ENCODE assay signal across 1 cellular context in genomic region chr18:58047556-58047882, GRCh38.
TF ChIP-seq lines count a peak whose summit lies in the region.

No MANE protein-coding gene starts in this region.

TF ChIP-seq in GM23338, 12 proteins besides CTCF, POLR2A, EP300 and RAD21:
- TF ChIP-seq CREB1 (CRISPR knock-in tag; IDR thresholded peaks at IDR 0.05; ENCODE audit: low read depth) (no peak), POLR2AphosphoS5 (IDR thresholded peaks at IDR 0.05; ENCODE audit: low read depth) (no peak), JUNB (IDR thresholded peaks at IDR 0.05; ENCODE audit: unreplicated experiment) (no peak), NANOG (IDR thresholded peaks at IDR 0.05; ENCODE audit: borderline replicate concordance) (no peak), EZH2phosphoT487 (IDR thresholded peaks at IDR 0.05; ENCODE audit: unreplicated experiment) (no peak), ZNF114 (CRISPR knock-in tag; IDR thresholded peaks at IDR 0.05) (no peak), ZNF462 (CRISPR knock-in tag; IDR thresholded peaks at IDR 0.05) (no peak), EZH2 (IDR thresholded peaks at IDR 0.05; ENCODE audit: low read depth, unreplicated experiment) (no peak), ZNF331 (CRISPR knock-in tag; IDR thresholded peaks at IDR 0.05; ENCODE audit: low read depth) (no peak), STAT1 (IDR thresholded peaks at IDR 0.05; ENCODE audit: unreplicated experiment) (no peak)
- TF ChIP-seq, protein P1, sequence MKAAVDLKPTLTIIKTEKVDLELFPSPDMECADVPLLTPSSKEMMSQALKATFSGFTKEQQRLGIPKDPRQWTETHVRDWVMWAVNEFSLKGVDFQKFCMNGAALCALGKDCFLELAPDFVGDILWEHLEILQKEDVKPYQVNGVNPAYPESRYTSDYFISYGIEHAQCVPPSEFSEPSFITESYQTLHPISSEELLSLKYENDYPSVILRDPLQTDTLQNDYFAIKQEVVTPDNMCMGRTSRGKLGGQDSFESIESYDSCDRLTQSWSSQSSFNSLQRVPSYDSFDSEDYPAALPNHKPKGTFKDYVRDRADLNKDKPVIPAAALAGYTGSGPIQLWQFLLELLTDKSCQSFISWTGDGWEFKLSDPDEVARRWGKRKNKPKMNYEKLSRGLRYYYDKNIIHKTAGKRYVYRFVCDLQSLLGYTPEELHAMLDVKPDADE (IDR thresholded peaks at IDR 0.05): no peak
- TF ChIP-seq, protein P2, sequence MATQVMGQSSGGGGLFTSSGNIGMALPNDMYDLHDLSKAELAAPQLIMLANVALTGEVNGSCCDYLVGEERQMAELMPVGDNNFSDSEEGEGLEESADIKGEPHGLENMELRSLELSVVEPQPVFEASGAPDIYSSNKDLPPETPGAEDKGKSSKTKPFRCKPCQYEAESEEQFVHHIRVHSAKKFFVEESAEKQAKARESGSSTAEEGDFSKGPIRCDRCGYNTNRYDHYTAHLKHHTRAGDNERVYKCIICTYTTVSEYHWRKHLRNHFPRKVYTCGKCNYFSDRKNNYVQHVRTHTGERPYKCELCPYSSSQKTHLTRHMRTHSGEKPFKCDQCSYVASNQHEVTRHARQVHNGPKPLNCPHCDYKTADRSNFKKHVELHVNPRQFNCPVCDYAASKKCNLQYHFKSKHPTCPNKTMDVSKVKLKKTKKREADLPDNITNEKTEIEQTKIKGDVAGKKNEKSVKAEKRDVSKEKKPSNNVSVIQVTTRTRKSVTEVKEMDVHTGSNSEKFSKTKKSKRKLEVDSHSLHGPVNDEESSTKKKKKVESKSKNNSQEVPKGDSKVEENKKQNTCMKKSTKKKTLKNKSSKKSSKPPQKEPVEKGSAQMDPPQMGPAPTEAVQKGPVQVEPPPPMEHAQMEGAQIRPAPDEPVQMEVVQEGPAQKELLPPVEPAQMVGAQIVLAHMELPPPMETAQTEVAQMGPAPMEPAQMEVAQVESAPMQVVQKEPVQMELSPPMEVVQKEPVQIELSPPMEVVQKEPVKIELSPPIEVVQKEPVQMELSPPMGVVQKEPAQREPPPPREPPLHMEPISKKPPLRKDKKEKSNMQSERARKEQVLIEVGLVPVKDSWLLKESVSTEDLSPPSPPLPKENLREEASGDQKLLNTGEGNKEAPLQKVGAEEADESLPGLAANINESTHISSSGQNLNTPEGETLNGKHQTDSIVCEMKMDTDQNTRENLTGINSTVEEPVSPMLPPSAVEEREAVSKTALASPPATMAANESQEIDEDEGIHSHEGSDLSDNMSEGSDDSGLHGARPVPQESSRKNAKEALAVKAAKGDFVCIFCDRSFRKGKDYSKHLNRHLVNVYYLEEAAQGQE (IDR thresholded peaks at IDR 0.05; ENCODE audit: unreplicated experiment): no peak
